ENCODE assay signal across 9 cellular contexts in genomic region chr7:96322847-96323461, GRCh38. TPM values are rescaled to one million over a fixed set of nuclear protein-coding genes. Genes with fewer than 3 reads are reported as not detected.
DNase-seq lines count a peak whose midpoint lies in the region; ATAC-seq, FAIRE-seq and TF ChIP-seq lines count a peak whose summit lies in the region.
"Had no signal": no experiment of that assay in that cellular context is flagged by ENCODE, and none has a peak within 500 bp of the region (broad histone marks: within the 10 kb centered on the region; RNA-seq: fewer than 3 reads in every experiment).

No MANE protein-coding gene starts in this region.

- CTCF ChIA-PET in A673 (lab: Charles Lee): no interaction called here
- CTCF ChIA-PET in HCT116 (lab: Charles Lee): no interaction called here
- CTCF ChIA-PET in naive thymus-derived CD4-positive, alpha-beta T cell (lab: Charles Lee): no interaction called here

- H3K9me3 Mint-ChIP-seq in activated T-helper 17 cell treated with anti-CD3 and anti-CD28 coated beads, Interleukin-2, amount 50 U/mL, for 72 hours: no peaks in the 10 kb centered on the region
- no peaks in the 10 kb centered on the region for H3K9me3 Mint-ChIP-seq in naive thymus-derived CD4-positive, alpha-beta T cell

- intact Hi-C loops in A673 (cut with micrococcal nuclease; ENCODE audit: unreplicated experiment): loop anchor here (5.0 kb wide), 1 partner anchor 704 kb away; no protein-coding TSS in a partner anchor
- intact Hi-C loops in HCT116 (cut with micrococcal nuclease): no loop called here
- intact Hi-C loops in naive thymus-derived CD4-positive, alpha-beta T cell (cut with micrococcal nuclease): loop anchor here (1.0 to 10.0 kb wide), 6 partner anchors 38 to 1666 kb away; partner anchors contain the start of genes SEM1 (in 2 of the 2), SDHAF3 (in 1 of the 2) and SGCE (in 1 of the 2)
- intact Hi-C loops in tibial artery (cut with DNase I; ENCODE audit: low total_unique reads): no loop called here

- no peaks in the 10 kb centered on the region for H3K36me3 ChIP-seq in A673 (ENCODE audit: insufficient read depth, low read length, poor library complexity, severe bottlenecking)
- no peaks in the 10 kb centered on the region for H3K36me3 ChIP-seq in HCT116 (ENCODE audit: control insufficient read depth in 1 of 2, insufficient read depth in 2 of 2, low read length in 2 of 2)
- H3K36me3 ChIP-seq in naive thymus-derived CD4-positive, alpha-beta T cell (ENCODE audit: control insufficient read depth in 2 of 3, insufficient read depth in 3 of 3, low read length in 3 of 3): peaks cover 0 to 10% (median 0%) of the 10 kb centered on the region in 3 experiments
- no peaks in the 10 kb centered on the region for H3K36me3 ChIP-seq in tibial artery

- no peaks in the 10 kb centered on the region for H3K9me2 ChIP-seq in HCT116 (ENCODE audit: insufficient read depth)

- TF ChIP-seq RAD21 in HCT116 (IDR thresholded peaks at IDR 0.05; ENCODE audit: low read depth): no peak

- H4K20me1 ChIP-seq in HCT116 (ENCODE audit: insufficient read depth): peaks cover 2% of the 10 kb centered on the region; the same call in 1 of the 2 replicates

- no peak overlapping the region for H3K4me3 ChIP-seq in A673 (ENCODE audit: low read depth, low read length, poor library complexity, severe bottlenecking)
- no peak overlapping the region; a peak in 1 of 4 replicates for H3K4me3 ChIP-seq in HCT116 (replicated peaks in 1 of 2; ENCODE audit: low read depth in 1 of 2, low read length in 2 of 2)
- no peak overlapping the region for H3K4me3 ChIP-seq in naive thymus-derived CD4-positive, alpha-beta T cell (ENCODE audit: low read length)
- no peak overlapping the region for H3K4me3 ChIP-seq in tibial artery

- RAD21 ChIA-PET in HCT116 (lab: Charles Lee; ENCODE audit: low non-redundant PET in 1 of 2, low total read pairs in 2 of 2, uncharacterized antibody in 2 of 2, unreplicated experiment in 2 of 2): no interaction called here

- no peak for ATAC-seq in HCT116
- ATAC-seq in activated T-helper 17 cell treated with anti-CD3 and anti-CD28 coated beads, Interleukin-2, amount 50 U/mL, for 72 hours (replicated peaks): no peak
- ATAC-seq in naive thymus-derived CD4-positive, alpha-beta T cell: no peak
- ATAC-seq in HG03521 (IDR thresholded peaks at IDR 0.05; ENCODE audit: unreplicated experiment): no peak

- H3K27ac ChIP-seq in A673 (ENCODE audit: low read depth, low read length, poor library complexity, severe bottlenecking): no peak overlapping the region
- no peak overlapping the region for H3K27ac ChIP-seq in HCT116 (ENCODE audit: low read depth, low read length)
- no peak overlapping the region for H3K27ac ChIP-seq in naive thymus-derived CD4-positive, alpha-beta T cell (ENCODE audit: low read depth, low read length)
- no peak overlapping the region for H3K27ac ChIP-seq in tibial artery

- H3K4me3 Mint-ChIP-seq in activated T-helper 17 cell treated with anti-CD3 and anti-CD28 coated beads, Interleukin-2, amount 50 U/mL, for 72 hours: peak overlapping the region; percentile 87
- peak overlapping the region in 9 of 10 donors; percentile 56 to 95 (median 90) for H3K4me3 Mint-ChIP-seq in naive thymus-derived CD4-positive, alpha-beta T cell

- POLR2A ChIA-PET in A673 (lab: Charles Lee; ENCODE audit: low non-redundant PET) (no interaction called here), HCT116 (lab: Charles Lee) (no interaction called here)
- POLR2A ChIA-PET in naive thymus-derived CD4-positive, alpha-beta T cell (lab: Charles Lee): no interaction called here

- H3K27ac Mint-ChIP-seq in activated T-helper 17 cell treated with anti-CD3 and anti-CD28 coated beads, Interleukin-2, amount 50 U/mL, for 72 hours: no peak overlapping the region
- H3K27ac Mint-ChIP-seq in naive thymus-derived CD4-positive, alpha-beta T cell: peak overlapping the region in 5 of 9 donors; percentile 61 to 78 (median 71)

- no peaks in the 10 kb centered on the region for H3K27me3 Mint-ChIP-seq in activated T-helper 17 cell treated with anti-CD3 and anti-CD28 coated beads, Interleukin-2, amount 50 U/mL, for 72 hours
- H3K27me3 Mint-ChIP-seq in naive thymus-derived CD4-positive, alpha-beta T cell: no peaks in the 10 kb centered on the region

- FAIRE-seq in GM12892 (lab: Jason Lieb, UNC): no peak
- FAIRE-seq: islet of Langerhans had no signal

- TF ChIP-seq CTCF in A673 (conservative IDR thresholded peaks at IDR 0.05; ENCODE audit: low read depth, low read length) (no peak), HCT116 (IDR thresholded peaks at IDR 0.05 in 2 of 3, conservative IDR thresholded peaks at IDR 0.05 in 1 of 3; ENCODE audit: borderline replicate concordance in 1 of 3, insufficient read depth in 1 of 3, low read depth in 2 of 3, low read length in 2 of 3) (no peak), tibial artery (IDR thresholded peaks at IDR 0.05) (no peak)

- no peak overlapping the region for H3K9ac ChIP-seq in HCT116 (ENCODE audit: low read length)

- BruUV-seq in A673 (replicated peaks; lab: Mats Ljungman, UMichigan) (TSS peak; percentile 67), HCT116 (replicated peaks; lab: Mats Ljungman, UMichigan) (no TSS peak)

- H2AFZ ChIP-seq in HCT116 (ENCODE audit: low read depth, low read length, poor library complexity, severe bottlenecking): no peak overlapping the region

- DNase-seq in A673 (ENCODE audit: low spot score) (no peak), HCT116 (ENCODE audit: low read depth, low spot score) (no peak), tibial artery (no peak), GM12892 (ENCODE audit: insufficient read length) (no peak), HuH-7 (ENCODE audit: low spot score) (no peak)
- no peak for DNase-seq in naive thymus-derived CD4-positive, alpha-beta T cell

- H3K4me1 Mint-ChIP-seq in activated T-helper 17 cell treated with anti-CD3 and anti-CD28 coated beads, Interleukin-2, amount 50 U/mL, for 72 hours: peaks cover 17% of the 10 kb centered on the region
- peaks cover 12 to 31% (median 24%) of the 10 kb centered on the region in 7 donors for H3K4me1 Mint-ChIP-seq in naive thymus-derived CD4-positive, alpha-beta T cell

- peaks cover 33% of the 10 kb centered on the region for H3K79me2 ChIP-seq in HCT116 (ENCODE audit: insufficient read depth, low read length)

- peak overlapping the region; percentile 82 for H3K4me2 ChIP-seq in HCT116 (ENCODE audit: low read length)

- peaks cover 4% of the 10 kb centered on the region for H3K4me1 ChIP-seq in A673 (ENCODE audit: insufficient read depth, low read length, poor library complexity, severe bottlenecking)
- H3K4me1 ChIP-seq in HCT116 (ENCODE audit: control insufficient read depth in 1 of 2, insufficient read depth in 2 of 2, low read length in 2 of 2): peaks cover 10 to 19% of the 10 kb centered on the region in 2 experiments; a peak in 3 of 4 replicates
- H3K4me1 ChIP-seq in naive thymus-derived CD4-positive, alpha-beta T cell (ENCODE audit: control insufficient read depth in 2 of 2, insufficient read depth in 2 of 2, low read length in 2 of 2): peaks cover 12 to 14% of the 10 kb centered on the region in 2 donors
- H3K4me1 ChIP-seq in tibial artery: peaks cover 0 to 25% (median 12%) of the 10 kb centered on the region in 4 donors

- H3K27me3 ChIP-seq in A673 (replicated peaks; ENCODE audit: insufficient read depth, low read depth, low read length, poor library complexity) (no peaks in the 10 kb centered on the region), HCT116 (ENCODE audit: insufficient read depth, low read length) (no peaks in the 10 kb centered on the region), tibial artery (no peaks in the 10 kb centered on the region)
- H3K27me3 ChIP-seq in naive thymus-derived CD4-positive, alpha-beta T cell (ENCODE audit: control insufficient read depth in 2 of 2, insufficient read depth in 2 of 2, low read length in 2 of 2): no peaks in the 10 kb centered on the region

- H3K36me3 Mint-ChIP-seq in activated T-helper 17 cell treated with anti-CD3 and anti-CD28 coated beads, Interleukin-2, amount 50 U/mL, for 72 hours (ENCODE audit: low read depth): no peaks in the 10 kb centered on the region
- H3K36me3 Mint-ChIP-seq in naive thymus-derived CD4-positive, alpha-beta T cell: no peaks in the 10 kb centered on the region

- H3K9me3 ChIP-seq in A673 (ENCODE audit: low read depth, low read length, poor library complexity, severe bottlenecking) (no peaks in the 10 kb centered on the region), HCT116 (ENCODE audit: control insufficient read depth in 1 of 2, insufficient read depth in 1 of 2, low read depth in 1 of 2, low read length in 2 of 2) (no peaks in the 10 kb centered on the region), tibial artery (no peaks in the 10 kb centered on the region)
- H3K9me3 ChIP-seq in naive thymus-derived CD4-positive, alpha-beta T cell (ENCODE audit: control insufficient read depth in 2 of 3, low read length in 3 of 3): no peaks in the 10 kb centered on the region

- TF ChIP-seq POLR2A in HCT116 (IDR thresholded peaks at IDR 0.05; ENCODE audit: borderline replicate concordance, extremely low read depth, insufficient read depth, insufficient read length) (no peak), GM12892 (IDR thresholded peaks at IDR 0.05; ENCODE audit: low read depth, low read length) (no peak)

TF ChIP-seq in HCT116, 20 proteins besides CTCF, POLR2A, EP300 and RAD21 (continues in another document):
- TF ChIP-seq ZNF274 (IDR thresholded peaks at IDR 0.05; ENCODE audit: low read depth, low read length): no peak
- no peak for TF ChIP-seq POLR2AphosphoS5 (IDR thresholded peaks at IDR 0.05; ENCODE audit: low read depth, low read length)
- no peak for TF ChIP-seq YY1 (IDR thresholded peaks at IDR 0.05; ENCODE audit: extremely low read depth, insufficient replicate concordance, low read depth, low read length)
- TF ChIP-seq ATF3 (IDR thresholded peaks at IDR 0.05): no peak
- TF ChIP-seq FOSL1 (IDR thresholded peaks at IDR 0.05; ENCODE audit: low read depth): no peak
- TF ChIP-seq SRF (IDR thresholded peaks at IDR 0.05; ENCODE audit: low read depth): no peak
- TF ChIP-seq EGR1 (IDR thresholded peaks at IDR 0.05; ENCODE audit: low read depth): no peak
- no peak for TF ChIP-seq TCF7L2 (IDR thresholded peaks at IDR 0.05; ENCODE audit: borderline replicate concordance, extremely low read depth, insufficient read depth, insufficient read length)
- no peak for TF ChIP-seq EZH2phosphoT487 (IDR thresholded peaks at IDR 0.05; ENCODE audit: borderline replicate concordance)
- no peak for TF ChIP-seq CBX3 (IDR thresholded peaks at IDR 0.05; ENCODE audit: low read depth)
- TF ChIP-seq ZFX (IDR thresholded peaks at IDR 0.05): no peak

RNA-seq across cellular contexts. Expression of gene SLC25A13, which starts 1.1 kb away (rescaled TPM):
- 22.7 and 24.9 TPM in 2 replicates for total RNA-seq in A673 (2021)
- 19.3 TPM for total RNA-seq in HCT116 (2021; ENCODE audit: unreplicated experiment)
- 5.4 and 5.7 TPM in 2 replicates for polyA plus RNA-seq in HCT116 (2012)
- 10 to 100 TPM in 1 of 2 donors, 1 to 10 TPM in 1; 6.5 to 12.8 TPM for total RNA-seq in activated T-helper 17 cell treated with anti-CD3 and anti-CD28 coated beads, Interleukin-2, amount 50 U/mL, for 72 hours
- total RNA-seq in naive thymus-derived CD4-positive, alpha-beta T cell: 10 to 100 TPM in 3 of 5 experiments, 1 to 10 TPM in 2; 5.7 to 22.5 (median 12.1) TPM
- polyA plus RNA-seq in naive thymus-derived CD4-positive, alpha-beta T cell: 1 to 10 TPM; 6.7 to 8.0 TPM
- polyA plus RNA-seq in GM12892 (2012; ENCODE audit: missing spikeins): 16.4 TPM

Comparison
In these comparisons a context has a peak if more than half of its experiments do, and no peak if none do; other contexts are left out.
1. intact Hi-C loops: an anchor here in A673 (5.0 kb wide) and naive thymus-derived CD4-positive, alpha-beta T cell (1.0 to 10.0 kb wide); none called in HCT116 and tibial artery.